29 cellular contexts compared by ENCODE assay signal in genomic region chr11:108915666-108916065, GRCh38.
"Had no signal": no experiment of that assay in that cellular context is flagged by ENCODE, and none has a peak within 500 bp of the region (broad histone marks: within the 10 kb centered on the region; RNA-seq: fewer than 3 reads in every experiment).

No MANE protein-coding gene starts in this region.

- DNase-seq: activated CD4-positive, alpha-beta T cell treated with anti-CD3 and anti-CD28 coated beads, Interleukin-2, amount 10 ng/mL, durations not matched to agents 24 days and 14 days; activated CD8-positive, alpha-beta memory T cell treated with anti-CD3 and anti-CD28 coated beads, Interleukin-2, amount 10 ng/mL, durations not matched to agents 7 days and 5 days; activated CD8-positive, alpha-beta T cell treated with anti-CD3 and anti-CD28 coated beads for 36 hours; activated gamma-delta T cell; activated naive CD4-positive, alpha-beta T cell treated with anti-CD3 and anti-CD28 coated beads, Interleukin-2, amount 50 U/mL, for 16 hours; activated naive CD8-positive, alpha-beta T cell treated with anti-CD3 and anti-CD28 coated beads, Interleukin-2, amount 50 U/mL, for 24 hours; activated T-cell treated with anti-CD3 and anti-CD28 coated beads for 4 hours; aorta; brain microvascular endothelial cell; central memory CD4-positive, alpha-beta T cell; esophagus squamous epithelium; gastrocnemius medialis; hypothalamus; left ventricle myocardium superior; mammary epithelial cell; midbrain; natural killer cell; retina; sigmoid colon; stimulated activated CD4-positive, alpha-beta T cell treated with anti-CD3 and anti-CD28 coated beads, Interleukin-15, amount 100 ng/mL, for 24 hours; T-helper 17 cell; transverse colon had no signal

- H3K27ac Mint-ChIP-seq: activated CD4-positive, alpha-beta T cell treated with anti-CD3 and anti-CD28 coated beads, Interleukin-2, amount 10 ng/mL, durations not matched to agents 24 days and 14 days; activated CD8-positive, alpha-beta memory T cell treated with anti-CD3 and anti-CD28 coated beads, Interleukin-2, amount 10 ng/mL, durations not matched to agents 7 days and 5 days; activated CD8-positive, alpha-beta T cell treated with anti-CD3 and anti-CD28 coated beads for 36 hours; activated naive CD8-positive, alpha-beta T cell treated with anti-CD3 and anti-CD28 coated beads, Interleukin-2, amount 50 U/mL, for 24 hours; natural killer cell; progenitor cell of endocrine pancreas; stimulated activated memory B cell treated with anti-CD40 and anti-IgM and Interleukin-4, amounts not matched to agents 10 μg/mL and 1 μg/mL and 100 μg/mL, for 72 hours; T-helper 17 cell had no signal

- H3K36me3 ChIP-seq: brain microvascular endothelial cell, sigmoid colon, transverse colon had no signal

- H3K4me1 Mint-ChIP-seq: natural killer cell; stimulated activated memory B cell treated with anti-CD40 and anti-IgM and Interleukin-4, amounts not matched to agents 10 μg/mL and 1 μg/mL and 100 μg/mL, for 72 hours had no signal

- H3K27me3 Mint-ChIP-seq: activated CD4-positive, alpha-beta T cell treated with anti-CD3 and anti-CD28 coated beads, Interleukin-2, amount 10 ng/mL, durations not matched to agents 24 days and 14 days; activated CD8-positive, alpha-beta memory T cell treated with anti-CD3 and anti-CD28 coated beads, Interleukin-2, amount 10 ng/mL, durations not matched to agents 7 days and 5 days; activated CD8-positive, alpha-beta T cell treated with anti-CD3 and anti-CD28 coated beads for 36 hours; activated naive CD8-positive, alpha-beta T cell treated with anti-CD3 and anti-CD28 coated beads, Interleukin-2, amount 50 U/mL, for 24 hours; progenitor cell of endocrine pancreas; stimulated activated memory B cell treated with anti-CD40 and anti-IgM and Interleukin-4, amounts not matched to agents 10 μg/mL and 1 μg/mL and 100 μg/mL, for 72 hours; T-helper 17 cell had no signal

- H3K27me3 ChIP-seq: brain microvascular endothelial cell, esophagus squamous epithelium, gastrocnemius medialis, sigmoid colon, transverse colon had no signal

- H3K4me1 ChIP-seq: esophagus squamous epithelium, sigmoid colon, transverse colon had no signal

- H3K4me2 ChIP-seq: smooth muscle cell had no signal

- H3K9me3 Mint-ChIP-seq: activated CD8-positive, alpha-beta T cell treated with anti-CD3 and anti-CD28 coated beads for 36 hours; activated naive CD8-positive, alpha-beta T cell treated with anti-CD3 and anti-CD28 coated beads, Interleukin-2, amount 50 U/mL, for 24 hours; natural killer cell; stimulated activated memory B cell treated with anti-CD40 and anti-IgM and Interleukin-4, amounts not matched to agents 10 μg/mL and 1 μg/mL and 100 μg/mL, for 72 hours had no signal

- ATAC-seq: activated CD4-positive, CD25-positive, alpha-beta regulatory T cell treated with anti-CD3 and anti-CD28 coated beads, Interleukin-2, amount 50 U/mL, for 24 hours; activated CD8-positive, alpha-beta memory T cell treated with anti-CD3 and anti-CD28 coated beads, Interleukin-2, amount 10 ng/mL, durations not matched to agents 7 days and 5 days; activated CD8-positive, alpha-beta T cell treated with anti-CD3 and anti-CD28 coated beads for 36 hours; activated naive CD8-positive, alpha-beta T cell treated with anti-CD3 and anti-CD28 coated beads, Interleukin-2, amount 50 U/mL, for 24 hours; gastrocnemius medialis; left ventricle myocardium superior; natural killer cell; stimulated activated memory B cell treated with anti-CD40 and anti-IgM and Interleukin-4, amounts not matched to agents 10 μg/mL and 1 μg/mL and 100 μg/mL, for 72 hours; T-helper 17 cell had no signal

- H3K4me3 Mint-ChIP-seq: activated CD4-positive, alpha-beta T cell treated with anti-CD3 and anti-CD28 coated beads, Interleukin-2, amount 10 ng/mL, durations not matched to agents 24 days and 14 days; activated CD8-positive, alpha-beta memory T cell treated with anti-CD3 and anti-CD28 coated beads, Interleukin-2, amount 10 ng/mL, durations not matched to agents 7 days and 5 days; activated CD8-positive, alpha-beta T cell treated with anti-CD3 and anti-CD28 coated beads for 36 hours; activated naive CD8-positive, alpha-beta T cell treated with anti-CD3 and anti-CD28 coated beads, Interleukin-2, amount 50 U/mL, for 24 hours; natural killer cell; stimulated activated memory B cell treated with anti-CD40 and anti-IgM and Interleukin-4, amounts not matched to agents 10 μg/mL and 1 μg/mL and 100 μg/mL, for 72 hours; T-helper 17 cell had no signal

- H3K27ac ChIP-seq: esophagus squamous epithelium, gastrocnemius medialis, sigmoid colon, transverse colon had no signal

- H3K4me3 ChIP-seq: esophagus squamous epithelium, gastrocnemius medialis, sigmoid colon, smooth muscle cell, transverse colon had no signal

- FAIRE-seq: colon, islet of Langerhans, urothelium cell line had no signal

- H3K9me3 ChIP-seq: esophagus squamous epithelium, gastrocnemius medialis, sigmoid colon, transverse colon had no signal
